In genomic region chr18:79570266-79571201, GRCh38 we compare ENCODE assay signal across 8 cellular contexts.
DNase-seq lines count a peak whose midpoint lies in the region; ATAC-seq lines count a peak whose summit lies in the region.

No MANE protein-coding gene starts in this region.

- POLR2A ChIA-PET in naive thymus-derived CD8-positive, alpha-beta T cell (lab: Charles Lee): no interaction called here

- no peaks in the 10 kb centered on the region for H3K27me3 Mint-ChIP-seq in activated naive CD8-positive, alpha-beta T cell treated with anti-CD3 and anti-CD28 coated beads, Interleukin-2, amount 50 U/mL, for 24 hours
- peaks cover 0 to 3% (median 0%) of the 10 kb centered on the region in 5 donors for H3K27me3 Mint-ChIP-seq in naive thymus-derived CD8-positive, alpha-beta T cell

- peaks cover 10% of the 10 kb centered on the region for H3K36me3 Mint-ChIP-seq in activated naive CD8-positive, alpha-beta T cell treated with anti-CD3 and anti-CD28 coated beads, Interleukin-2, amount 50 U/mL, for 24 hours (ENCODE audit: low read depth)
- H3K36me3 Mint-ChIP-seq in naive thymus-derived CD8-positive, alpha-beta T cell: peaks cover 0 to 6% (median 4%) of the 10 kb centered on the region in 3 donors

- peak overlapping the region; percentile 11 for H3K27ac ChIP-seq in mesodermal cell (ENCODE audit: low read depth, low read length, severe bottlenecking)

- 63 to 65% methylated on average over 18 to 21 of the region's 26 CpGs for WGBS in mesodermal cell (ENCODE audit: insufficient coverage in 2 of 2), 2 experiments

- peaks cover 38% of the 10 kb centered on the region for H3K4me1 ChIP-seq in mesodermal cell (ENCODE audit: control insufficient read depth, insufficient read depth, low read length, poor library complexity, severe bottlenecking)

- no peak overlapping the region for H3K27ac Mint-ChIP-seq in activated naive CD8-positive, alpha-beta T cell treated with anti-CD3 and anti-CD28 coated beads, Interleukin-2, amount 50 U/mL, for 24 hours
- H3K27ac Mint-ChIP-seq in naive thymus-derived CD8-positive, alpha-beta T cell: peak overlapping the region in 2 of 10 donors; percentile 15 to 17

- DNase-seq in EL (peak; percentile 41), LHCN-M2 (ENCODE audit: low read depth) (peak; percentile 95), DMS114 treated with DMSO at 0.1 percent for 48 hours (lab: John Stamatoyannopoulos, UW; ENCODE audit: unreplicated experiment) (no peak)
- DNase-seq in activated naive CD8-positive, alpha-beta T cell treated with anti-CD3 and anti-CD28 coated beads, Interleukin-2, amount 50 U/mL, for 24 hours: peak; percentile 12
- no peak for DNase-seq in naive thymus-derived CD8-positive, alpha-beta T cell
- DNase-seq in activated CD4-positive, alpha-beta T cell treated with anti-CD3 and anti-CD28 coated beads for 4 hours: no peak

- no peak overlapping the region for H3K4me3 ChIP-seq in mesodermal cell (ENCODE audit: extremely low read depth, insufficient read depth, low read length, poor library complexity, severe bottlenecking)

- H3K9me3 ChIP-seq in mesodermal cell (ENCODE audit: control insufficient read depth, low read length): peaks cover 28% of the 10 kb centered on the region

- peaks cover 8% of the 10 kb centered on the region for H3K4me1 Mint-ChIP-seq in activated naive CD8-positive, alpha-beta T cell treated with anti-CD3 and anti-CD28 coated beads, Interleukin-2, amount 50 U/mL, for 24 hours
- H3K4me1 Mint-ChIP-seq in naive thymus-derived CD8-positive, alpha-beta T cell: peaks cover 1 to 12% (median 7%) of the 10 kb centered on the region in 4 donors

- peak; percentile 64 for ATAC-seq in activated naive CD8-positive, alpha-beta T cell treated with anti-CD3 and anti-CD28 coated beads, Interleukin-2, amount 50 U/mL, for 24 hours
- no peak for ATAC-seq in GM18861 (IDR thresholded peaks at IDR 0.05; ENCODE audit: unreplicated experiment)
- ATAC-seq in naive thymus-derived CD8-positive, alpha-beta T cell: no peak

- peaks cover 15% of the 10 kb centered on the region for H3K9me3 Mint-ChIP-seq in activated naive CD8-positive, alpha-beta T cell treated with anti-CD3 and anti-CD28 coated beads, Interleukin-2, amount 50 U/mL, for 24 hours
- H3K9me3 Mint-ChIP-seq in naive thymus-derived CD8-positive, alpha-beta T cell: peaks cover 0 to 32% (median 18%) of the 10 kb centered on the region in 9 donors

- no peak overlapping the region for H3K4me3 Mint-ChIP-seq in activated naive CD8-positive, alpha-beta T cell treated with anti-CD3 and anti-CD28 coated beads, Interleukin-2, amount 50 U/mL, for 24 hours
- no peak overlapping the region for H3K4me3 Mint-ChIP-seq in naive thymus-derived CD8-positive, alpha-beta T cell

- no peaks in the 10 kb centered on the region for H3K36me3 ChIP-seq in mesodermal cell (ENCODE audit: control insufficient read depth, insufficient read depth, low read length)

Comparison
In these comparisons a context has a peak if more than half of its experiments do, and no peak if none do; other contexts are left out.
1. DNase-seq: peak in EL (single experiment), LHCN-M2 (single experiment) and activated naive CD8-positive, alpha-beta T cell treated with anti-CD3 and anti-CD28 coated beads, Interleukin-2, amount 50 U/mL, for 24 hours (single experiment); none in DMS114 treated with DMSO at 0.1 percent for 48 hours (single experiment), naive thymus-derived CD8-positive, alpha-beta T cell (0 of 10) and activated CD4-positive, alpha-beta T cell treated with anti-CD3 and anti-CD28 coated beads for 4 hours (0 of 2).